10 cellular contexts compared by ENCODE assay signal in the genomic region with DNA sequence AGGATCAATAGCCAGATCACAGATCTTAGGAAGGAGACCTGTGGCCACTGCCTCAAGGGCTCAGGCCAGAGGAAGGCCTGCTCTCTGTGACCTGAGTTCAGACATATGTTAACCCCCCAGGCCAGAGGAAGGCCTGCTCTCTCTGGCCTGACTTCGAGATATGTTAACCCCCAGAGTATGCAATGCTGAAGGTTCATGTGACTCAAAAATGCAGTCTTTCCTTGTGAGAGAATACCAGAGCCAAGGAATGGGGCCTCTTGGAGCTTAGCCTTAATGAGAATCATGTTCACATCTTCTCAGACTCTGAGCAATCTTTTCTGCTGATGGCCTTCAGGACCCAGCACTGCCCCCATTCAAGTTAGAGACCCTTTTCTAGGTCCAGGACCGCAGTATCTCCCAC. TPM values are rescaled to one million over a fixed set of nuclear protein-coding genes. Genes with fewer than 3 reads are reported as not detected.
DNase-seq lines count a peak whose midpoint lies in the region; ATAC-seq, FAIRE-seq and TF ChIP-seq lines count a peak whose summit lies in the region.
"Had no signal": no experiment of that assay in that cellular context is flagged by ENCODE, and none has a peak within 500 bp of the region (broad histone marks: within the 10 kb centered on the region; RNA-seq: fewer than 3 reads in every experiment).

No MANE protein-coding gene starts in this region.

- TF ChIP-seq CTCF in A549 (IDR thresholded peaks at IDR 0.05), result no peak
- no peak for TF ChIP-seq CTCF in HFFc6 (IDR thresholded peaks at IDR 0.05)
- no peak for TF ChIP-seq CTCF in cardiac fibroblast (IDR thresholded peaks at IDR 0.05; ENCODE audit: low read depth, low read length)
- TF ChIP-seq CTCF in mesothelial cell of epicardium (IDR thresholded peaks at IDR 0.05; ENCODE audit: unreplicated experiment), result no peak
- TF ChIP-seq CTCF in GM13977 (IDR thresholded peaks at IDR 0.05; ENCODE audit: extremely low read depth, insufficient read depth, missing control alignments), result no peak

- peak overlapping the region; percentile 91 for H3K4me2 ChIP-seq in A549

- H3K4me3 Mint-ChIP-seq in HFFc6 (peak overlapping the region; percentile 80), mesothelial cell of epicardium (no peak overlapping the region)

- DNase-seq in A549 (ENCODE audit: low read depth in 1 of 2, low spot score in 1 of 2), result no peak
- peak; percentile 55 for DNase-seq in HFFc6
- peak; percentile 57 to 73 for DNase-seq in cardiac fibroblast (ENCODE audit: low read depth in 2 of 2)
- DNase-seq in mesothelial cell of epicardium (ENCODE audit: low spot score in 2 of 2, unreplicated experiment in 2 of 2), result no peak
- DNase-seq in activated gamma-delta T cell (lab: John Stamatoyannopoulos, UW), result no peak
- DNase-seq in GM13977 (ENCODE audit: low spot score), result no peak
- no peak for DNase-seq in DMS 273 (lab: John Stamatoyannopoulos, UW; ENCODE audit: unreplicated experiment)
- no peak for DNase-seq in NCI-H2107 (lab: John Stamatoyannopoulos, UW)
- DNase-seq: anterior cingulate cortex, NCI-H774 had no signal

- H3K4me1 Mint-ChIP-seq in HFFc6 (ENCODE audit: low read depth) (peaks cover 91% of the 10 kb centered on the region), mesothelial cell of epicardium (peaks cover 75% of the 10 kb centered on the region)

- no peaks in the 10 kb centered on the region for H3K9me3 ChIP-seq in A549

- H3K4me3 ChIP-seq in A549, result no peak overlapping the region; the same call in 2 of the 3 replicates
- no peak overlapping the region for H3K4me3 ChIP-seq in cardiac fibroblast (replicated peaks in 1 of 2; ENCODE audit: low read depth in 2 of 2, low read length in 2 of 2)

- H3K27ac ChIP-seq in A549, result peak overlapping the region; percentile 99 to 100

- H3K27ac Mint-ChIP-seq in HFFc6 (peak overlapping the region; percentile 100), mesothelial cell of epicardium (peak overlapping the region; percentile 79)

- in situ Hi-C loops in GM13977 (cut with MboI; ENCODE audit: low pct_unique_long_range_greater_than_20kb, low sequenced_read_pairs, unreplicated experiment), result no loop called here

- no peak for TF ChIP-seq RAD21 in A549 (conservative IDR thresholded peaks at IDR 0.05 in 1 of 2, IDR thresholded peaks at IDR 0.05 in 1 of 2)

- H3K36me3 Mint-ChIP-seq in HFFc6 (ENCODE audit: low read depth), result peaks cover 57% of the 10 kb centered on the region
- peaks cover 5% of the 10 kb centered on the region for H3K36me3 Mint-ChIP-seq in mesothelial cell of epicardium

- TF ChIP-seq POLR2A in A549 (IDR thresholded peaks at IDR 0.05; ENCODE audit: low read length), result no peak

- peaks cover 3% of the 10 kb centered on the region; the same call in 1 of the 2 replicates for H3K27me3 Mint-ChIP-seq in HFFc6 (ENCODE audit: insufficient read depth)
- H3K27me3 Mint-ChIP-seq in mesothelial cell of epicardium (ENCODE audit: low read depth), result no peaks in the 10 kb centered on the region

- CTCF ChIA-PET in A549 (lab: Yijun Ruan, JAX), result interaction anchor here (1.4 kb wide), 1 partner anchor 86 kb away, joined by 4 read pairs; no protein-coding TSS in a partner anchor

- no peaks in the 10 kb centered on the region for H3K9me3 Mint-ChIP-seq in HFFc6
- H3K9me3 Mint-ChIP-seq in mesothelial cell of epicardium, result no peaks in the 10 kb centered on the region

- TF ChIP-seq EP300 in A549 (IDR thresholded peaks at IDR 0.05), result no peak

- ATAC-seq in A549, result no peak

- FAIRE-seq in A549 (lab: Jason Lieb, UNC), result no peak

- 63% methylated on average over 2 of the region's 2 CpGs for WGBS in A549 (ENCODE audit: missing lambda C conversion rate)

- POLR2A ChIA-PET in A549 (lab: Yijun Ruan, JAX), result no interaction called here

- peaks cover 78% of the 10 kb centered on the region for H3K4me1 ChIP-seq in A549

TF ChIP-seq in A549, 52 proteins besides CTCF, POLR2A, EP300 and RAD21:
- TF ChIP-seq, protein P1, sequence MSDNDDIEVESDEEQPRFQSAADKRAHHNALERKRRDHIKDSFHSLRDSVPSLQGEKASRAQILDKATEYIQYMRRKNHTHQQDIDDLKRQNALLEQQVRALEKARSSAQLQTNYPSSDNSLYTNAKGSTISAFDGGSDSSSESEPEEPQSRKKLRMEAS (IDR thresholded peaks at IDR 0.05), result 0 out of 2 replicates have a peak, but pooled peaks have one; percentile 33
- TF ChIP-seq MYC (IDR thresholded peaks at IDR 0.05; ENCODE audit: borderline replicate concordance, low read length), result no peak

RNA-seq across cellular contexts. Expression of a gene that starts 36.7 kb away (rescaled TPM):
- polyA plus RNA-seq in A549 (2011; rRNA removed) (20.6 and 25.9 TPM in 2 replicates), A549 (2017; fragmentation: RNase III; extraction: RNeasy Plus Mini Kit Qiagen cat#74134 plus additional on column Dnase treatment) (15.4 to 21.3 TPM (median 18.7 TPM) in 3 replicates)
- polyA plus RNA-seq in A549 (2012; cell fraction: cytosol; rRNA removed), result 4.6 and 6.1 TPM in 2 replicates
- 6.1 and 8.6 TPM in 2 replicates for polyA plus RNA-seq in A549 (2012; cell fraction: nucleus; rRNA removed)
- polyA minus RNA-seq in A549 (2011; rRNA and poly(A)+ RNA removed), result 37.8 and 44.0 TPM in 2 replicates
- total RNA-seq in HFFc6 (2021; fragmentation: NEBNext Ultra II Directional; extraction: Animal tissue kit (Norgen Biotek cat#: 25700)), result 100 to 1,000 TPM in 3 of 6 experiments, 10 to 100 TPM in 3; 78.5 to 138 (median 99.8) TPM
- total RNA-seq in mesothelial cell of epicardium, result 71.8 to 78.9 TPM (median 76.9 TPM) in 3 replicates

Comparison
In these comparisons a context has a peak if more than half of its experiments do, and no peak if none do; other contexts are left out.
1. DNase-seq: peak in HFFc6 (single experiment) and cardiac fibroblast (2 of 2); none in A549 (0 of 2), mesothelial cell of epicardium (0 of 2), activated gamma-delta T cell (single experiment), GM13977 (single experiment), DMS 273 (single experiment) and NCI-H2107 (single experiment).